ENCODE assay signal across 14 cellular contexts in the genomic region with DNA sequence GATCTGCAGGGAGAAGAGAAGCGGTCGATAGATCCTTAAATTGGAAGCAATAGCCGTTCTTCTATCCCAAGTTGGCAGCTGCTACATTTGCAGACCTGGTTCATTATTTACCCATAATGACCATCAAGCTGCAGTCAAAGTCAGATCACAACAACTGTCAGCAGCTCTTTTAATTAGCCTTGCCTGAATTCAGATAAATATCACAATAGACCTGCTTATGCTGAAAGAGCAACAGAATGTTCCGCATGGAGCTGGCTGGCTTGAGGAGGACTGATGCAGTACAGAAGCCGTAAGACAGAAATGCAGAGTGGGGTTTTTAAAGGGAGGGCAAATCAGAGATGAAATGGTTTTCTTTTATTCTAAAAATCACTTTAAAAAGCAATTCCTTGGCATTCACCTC.
A peak's percentile ranks its signal among the peaks of the same experiment; 100 is the strongest.
DNase-seq lines count a peak whose midpoint lies in the region; ATAC-seq, FAIRE-seq and TF ChIP-seq lines count a peak whose summit lies in the region.
"Had no signal": no experiment of that assay in that cellular context is flagged by ENCODE, and none has a peak within 500 bp of the region (broad histone marks: within the 10 kb centered on the region; RNA-seq: fewer than 3 reads in every experiment).

No MANE protein-coding gene starts in this region.

- whole genome bisulfite sequencing in lower leg skin, 2 donors, result 94 to 95% methylated on average over 5 of the region's 5 CpGs

- H3K27me3 ChIP-seq in CD4-positive, alpha-beta memory T cell (ENCODE audit: insufficient read depth, low read length), result no peaks in the 10 kb centered on the region
- H3K27me3 ChIP-seq: BLaER1 treated with 17β-estradiol and CSF1 and Interleukin-3, amounts not matched to agents 10 nM and 100 nM had no signal

- no peaks in the 10 kb centered on the region for H3K27me3 Mint-ChIP-seq in CD4-positive, alpha-beta memory T cell

- H3K36me3 Mint-ChIP-seq in CD4-positive, alpha-beta memory T cell, result peaks cover 0 to 8% of the 10 kb centered on the region in 2 donors

- H3K4me3 ChIP-seq in lower leg skin (ENCODE audit: low read depth, poor library complexity, severe bottlenecking), result no peak overlapping the region
- no peak overlapping the region for H3K4me3 ChIP-seq in CD4-positive, alpha-beta memory T cell (ENCODE audit: low read length in 2 of 2)
- H3K4me3 ChIP-seq: BLaER1 treated with 17β-estradiol and CSF1 and Interleukin-3, amounts not matched to agents 10 nM and 100 nM; SK-N-MC had no signal

- H3K36me3 ChIP-seq in CD4-positive, alpha-beta memory T cell (ENCODE audit: insufficient read depth, low read length), result no peaks in the 10 kb centered on the region
- H3K36me3 ChIP-seq: BLaER1 treated with 17β-estradiol and CSF1 and Interleukin-3, amounts not matched to agents 10 nM and 100 nM had no signal

- no peaks in the 10 kb centered on the region for H3K9me3 ChIP-seq in CD4-positive, alpha-beta memory T cell (ENCODE audit: control insufficient read depth in 1 of 2, low read length in 2 of 2)

- DNase-seq in H54 (ENCODE audit: insufficient read length, low spot score) (no peak), NCI-H1694 (lab: John Stamatoyannopoulos, UW) (peak; percentile 20), substantia nigra (lab: John Stamatoyannopoulos, UW) (peak in 7 of 49 donors; percentile 0 to 37 (median 5)), lower leg skin (ENCODE audit: low spot score in 2 of 2) (no peak)
- no peak for DNase-seq in CD4-positive, alpha-beta memory T cell
- DNase-seq: KG1, NCI-H1048, NCI-H1930, NCI-H2227 treated with DMSO at 0.1 percent for 48 hours, NCI-H524 treated with DMSO at 0.1 percent for 48 hours had no signal

- H3K4me3 Mint-ChIP-seq in CD4-positive, alpha-beta memory T cell, result no peak overlapping the region

- FAIRE-seq in H54 (lab: Jason Lieb, UNC), result peak; percentile 20

- H3K4me1 Mint-ChIP-seq in CD4-positive, alpha-beta memory T cell, result no peaks in the 10 kb centered on the region

- intact Hi-C loops in lower leg skin (cut with DNase I; ENCODE audit: low total_unique reads), result no loop called here
- intact Hi-C loops in CD4-positive, alpha-beta memory T cell (cut with micrococcal nuclease), result no loop called here

- CTCF ChIA-PET in CD4-positive, alpha-beta memory T cell (lab: Charles Lee; ENCODE audit: partially characterized antibody), result interaction anchor here (0.7 to 1.2 kb wide), 2 partner anchors 9 to 25 kb away, joined by 3 read pairs; no protein-coding TSS in a partner anchor

- no peaks in the 10 kb centered on the region for H3K4me1 ChIP-seq in CD4-positive, alpha-beta memory T cell (ENCODE audit: insufficient read depth, low read length)

- no peak for ATAC-seq in HG03521 (IDR thresholded peaks at IDR 0.05; ENCODE audit: unreplicated experiment)

- H3K27ac Mint-ChIP-seq in CD4-positive, alpha-beta memory T cell, result no peak overlapping the region

- no peak for TF ChIP-seq POLR2A in H54 (IDR thresholded peaks at IDR 0.05; ENCODE audit: low read depth, low read length)
- TF ChIP-seq POLR2A in lower leg skin (IDR thresholded peaks at IDR 0.05), result no peak

- POLR2A ChIA-PET in CD4-positive, alpha-beta memory T cell (lab: Charles Lee; ENCODE audit: partially characterized antibody), result no interaction called here

- TF ChIP-seq CTCF in VCaP (conservative IDR thresholded peaks at IDR 0.05) (no peak), lower leg skin (IDR thresholded peaks at IDR 0.05) (no peak)

- H3K27ac ChIP-seq in VCaP, result peak overlapping the region; percentile 52
- peak overlapping the region; percentile 43 for H3K27ac ChIP-seq in substantia nigra (ENCODE audit: low read depth, low read length, poor library complexity, severe bottlenecking)
- no peak overlapping the region for H3K27ac ChIP-seq in CD4-positive, alpha-beta memory T cell (ENCODE audit: low read depth, low read length)
- H3K27ac ChIP-seq: BLaER1 treated with 17β-estradiol and CSF1 and Interleukin-3, amounts not matched to agents 10 nM and 100 nM; SK-N-MC had no signal

- no peaks in the 10 kb centered on the region for H3K9me3 Mint-ChIP-seq in CD4-positive, alpha-beta memory T cell
